ENCODE assay signal across 9 cellular contexts in genomic region chr15:45117327-45118130, GRCh38. TPM values are rescaled to one million over a fixed set of nuclear protein-coding genes. Genes with fewer than 3 reads are reported as not detected.
DNase-seq lines count a peak whose midpoint lies in the region; ATAC-seq lines count a peak whose summit lies in the region.
"Had no signal": no experiment of that assay in that cellular context is flagged by ENCODE, and none has a peak within 500 bp of the region (broad histone marks: within the 10 kb centered on the region; RNA-seq: fewer than 3 reads in every experiment).

No MANE protein-coding gene starts in this region.

- H3K4me1 ChIP-seq in SJCRH30 = no peaks in the 10 kb centered on the region

- H3K4me3 Mint-ChIP-seq in stimulated activated naive CD8-positive, alpha-beta T cell treated with anti-CD3 and anti-CD28 coated beads, Interleukin-15, Interleukin-2, amounts not matched to agents 100 ng/mL and 50 ng/mL, for 24 hours = peak overlapping the region; percentile 68

- H3K36me3 Mint-ChIP-seq in stimulated activated naive CD8-positive, alpha-beta T cell treated with anti-CD3 and anti-CD28 coated beads, Interleukin-15, Interleukin-2, amounts not matched to agents 100 ng/mL and 50 ng/mL, for 24 hours (ENCODE audit: low read depth) = no peaks in the 10 kb centered on the region

- H3K27ac Mint-ChIP-seq in stimulated activated naive CD8-positive, alpha-beta T cell treated with anti-CD3 and anti-CD28 coated beads, Interleukin-15, Interleukin-2, amounts not matched to agents 100 ng/mL and 50 ng/mL, for 24 hours = no peak overlapping the region

- no peak overlapping the region for H3K27ac ChIP-seq in SJCRH30

- H3K9me3 ChIP-seq in SJCRH30 (replicated peaks) = no peaks in the 10 kb centered on the region
- peaks cover 3% of the 10 kb centered on the region for H3K9me3 ChIP-seq in iPS-18c (ENCODE audit: control insufficient read depth, insufficient read depth, low read length)

- H3K4me3 ChIP-seq in SJCRH30 (peak overlapping the region; percentile 27), iPS-18c (ENCODE audit: insufficient read depth, low read depth, low read length) (peak overlapping the region; percentile 29)

- H3K36me3 ChIP-seq in SJCRH30 = no peaks in the 10 kb centered on the region

- ATAC-seq in GM21723 (IDR thresholded peaks at IDR 0.05; ENCODE audit: unreplicated experiment) = peak; percentile 24
- no peak for ATAC-seq in HG03571 (IDR thresholded peaks at IDR 0.05; ENCODE audit: unreplicated experiment)

- H3K4me1 Mint-ChIP-seq in stimulated activated naive CD8-positive, alpha-beta T cell treated with anti-CD3 and anti-CD28 coated beads, Interleukin-15, Interleukin-2, amounts not matched to agents 100 ng/mL and 50 ng/mL, for 24 hours (ENCODE audit: low read depth) = peaks cover 29% of the 10 kb centered on the region

- peaks cover 59% of the 10 kb centered on the region for H3K27me3 Mint-ChIP-seq in stimulated activated naive CD8-positive, alpha-beta T cell treated with anti-CD3 and anti-CD28 coated beads, Interleukin-15, Interleukin-2, amounts not matched to agents 100 ng/mL and 50 ng/mL, for 24 hours

- H3K27me3 ChIP-seq in SJCRH30 = no peaks in the 10 kb centered on the region; the same call in 1 of the 2 replicates

- peak in 1 of 2 experiments; percentile 15 for DNase-seq in SJCRH30
- no peak for DNase-seq in GM19238 (ENCODE audit: insufficient read length, low spot score)
- DNase-seq in NK-92 (lab: John Stamatoyannopoulos, UW; ENCODE audit: unreplicated experiment) = no peak
- DNase-seq in stimulated activated CD4-positive, alpha-beta T cell treated with anti-CD3 and anti-CD28 coated beads, Interleukin-2, amount 100 ng/mL, for 48 hours = no peak

- no peaks in the 10 kb centered on the region for H3K9me3 Mint-ChIP-seq in stimulated activated naive CD8-positive, alpha-beta T cell treated with anti-CD3 and anti-CD28 coated beads, Interleukin-15, Interleukin-2, amounts not matched to agents 100 ng/mL and 50 ng/mL, for 24 hours

RNA-seq across cellular contexts. Expression of gene DUOXA2, which starts 3.4 kb away (rescaled TPM):
- not detected in 2 replicates for total RNA-seq in SJCRH30 (2014; rRNA removed; shearing (Covaris generic))
- total RNA-seq: kidney epithelial cell had no signal

RNA-seq across cellular contexts. Expression of gene DUOX2, which starts 3.6 kb away (rescaled TPM):
- not detected in 2 replicates for total RNA-seq in SJCRH30 (2014; rRNA removed; shearing (Covaris generic))

RNA-seq across cellular contexts. Expression of gene DUOXA1, which starts 12.2 kb away (rescaled TPM):
- total RNA-seq in SJCRH30 (2014; rRNA removed; shearing (Covaris generic)) = 0.04 TPM in 1 of 2 replicates, not detected in the other
- total RNA-seq: kidney epithelial cell had no signal

RNA-seq across cellular contexts. Expression of gene DUOX1, which starts 12.3 kb away (rescaled TPM):
- total RNA-seq in SJCRH30 (2014; rRNA removed; shearing (Covaris generic)) = not detected in 2 replicates
